ENCODE assay signal across 27 cellular contexts in genomic region chr2:3079466-3079865, GRCh38.
"Had no signal": no experiment of that assay in that cellular context is flagged by ENCODE, and none has a peak within 500 bp of the region (broad histone marks: within the 10 kb centered on the region; RNA-seq: fewer than 3 reads in every experiment).

No MANE protein-coding gene starts in this region.

- H3K4me3 ChIP-seq: coronary artery, dorsolateral prefrontal cortex, gastrocnemius medialis, heart left ventricle had no signal

- H3K4me1 ChIP-seq: foreskin keratinocyte, gastrocnemius medialis had no signal

- DNase-seq: activated B cell treated with CpG ODN at 0.5 μM for 24 hours; activated CD4-positive, alpha-beta memory T cell treated with anti-CD3 and anti-CD28 coated beads for 36 hours; activated CD4-positive, alpha-beta T cell treated with anti-CD3 and anti-CD28 coated beads for 36 hours; activated CD4-positive, alpha-beta T cell treated with anti-CD3 and anti-CD28 coated beads, Interleukin-2, amount 10 ng/mL, durations not matched to agents 24 days and 14 days; activated CD4-positive, CD25-positive, alpha-beta regulatory T cell treated with anti-CD3 and anti-CD28 coated beads, Interleukin-2, amount 50 U/mL, for 72 hours; activated CD8-positive, alpha-beta memory T cell treated with anti-CD3 and anti-CD28 coated beads, Interleukin-2, amount 10 ng/mL, durations not matched to agents 7 days and 5 days; activated CD8-positive, alpha-beta memory T cell treated with anti-CD3 and anti-CD28 coated beads, Interleukin-2, amount 50 U/mL, for 4 hours; activated CD8-positive, alpha-beta T cell treated with anti-CD3 and anti-CD28 coated beads, Interleukin-2, amount 10 ng/mL, durations not matched to agents 7 days and 5 days; activated gamma-delta T cell; activated naive CD4-positive, alpha-beta T cell; activated naive CD4-positive, alpha-beta T cell treated with anti-CD3 and anti-CD28 coated beads, Interleukin-2, amount 50 U/mL, for 16 hours; activated T-cell treated with anti-CD3 and anti-CD28 coated beads, Interleukin-2, amount 50 U/mL, for 24 hours; activated T-cell treated with anti-CD3 and anti-CD28 coated beads, Interleukin-2, amount 50 U/mL, for 72 hours; amniotic stem cell; anterior cingulate cortex; brain microvascular endothelial cell; dorsolateral prefrontal cortex; effector memory CD4-positive, alpha-beta T cell; foreskin keratinocyte; gastrocnemius medialis; glutamatergic neuron; heart left ventricle; T-helper 17 cell; T1000; WERI-Rb-1 had no signal

- ATAC-seq: activated CD4-positive, alpha-beta T cell treated with anti-CD3 and anti-CD28 coated beads for 36 hours; activated CD8-positive, alpha-beta memory T cell treated with anti-CD3 and anti-CD28 coated beads, Interleukin-2, amount 10 ng/mL, durations not matched to agents 7 days and 5 days; activated CD8-positive, alpha-beta T cell treated with anti-CD3 and anti-CD28 coated beads, Interleukin-2, amount 10 ng/mL, durations not matched to agents 7 days and 5 days; activated T-cell treated with anti-CD3 and anti-CD28 coated beads, Interleukin-2, amount 50 U/mL, for 72 hours; esophagus mucosa; foreskin keratinocyte; gastrocnemius medialis; heart left ventricle; T-helper 17 cell had no signal

- H3K36me3 ChIP-seq: brain microvascular endothelial cell, gastrocnemius medialis, heart left ventricle, WERI-Rb-1 had no signal

- H3K27ac ChIP-seq: brain microvascular endothelial cell, coronary artery, dorsolateral prefrontal cortex, foreskin keratinocyte, gastrocnemius medialis, heart left ventricle, WERI-Rb-1 had no signal

- H3K27me3 ChIP-seq: brain microvascular endothelial cell, dorsolateral prefrontal cortex, foreskin keratinocyte, gastrocnemius medialis, heart left ventricle had no signal

- H3K9me3 ChIP-seq: gastrocnemius medialis, heart left ventricle had no signal
